In the genomic region with DNA sequence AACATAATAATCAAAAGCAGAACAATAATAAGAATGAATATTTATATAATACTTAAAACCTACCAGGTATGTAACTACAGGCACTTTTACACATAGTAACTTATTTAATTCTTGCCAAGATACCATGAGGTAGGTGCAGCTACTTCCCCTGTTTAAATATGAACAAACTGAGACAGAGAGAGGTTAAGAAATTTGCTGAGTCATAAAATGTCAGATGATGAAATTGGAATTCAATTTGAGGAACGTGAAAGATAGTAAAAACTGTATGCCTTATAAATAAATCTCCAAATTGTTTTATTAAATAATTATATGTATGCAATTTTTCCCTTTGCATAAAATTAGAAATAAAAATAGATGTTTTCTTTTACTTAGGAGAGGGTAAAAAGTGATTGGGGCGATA, we compare ENCODE assay signal across 16 cellular contexts.
"Had no signal": no experiment of that assay in that cellular context is flagged by ENCODE, and none has a peak within 500 bp of the region (broad histone marks: within the 10 kb centered on the region; RNA-seq: fewer than 3 reads in every experiment).

No MANE protein-coding gene starts in this region.

- H3K27me3 ChIP-seq: stomach, uterus had no signal

- DNase-seq: activated CD4-positive, alpha-beta T cell treated with anti-CD3 and anti-CD28 coated beads for 36 hours; activated CD8-positive, alpha-beta memory T cell treated with anti-CD3 and anti-CD28 coated beads, Interleukin-2, amount 50 U/mL, for 4 hours; activated CD8-positive, alpha-beta T cell treated with anti-CD3 and anti-CD28 coated beads for 36 hours; activated naive CD4-positive, alpha-beta T cell treated with Interleukin-2 at 50 U/mL for 16 hours; effector memory CD4-positive, alpha-beta T cell; left colon; naive B cell; stimulated activated CD4-positive, alpha-beta T cell treated with anti-CD3 and anti-CD28 coated beads, Interleukin-4, amount 100 ng/mL, for 4 hours; stomach; T-helper 9 cell; uterus; WERI-Rb-1 had no signal

- H3K9me3 ChIP-seq: uterus had no signal

- H2AFZ ChIP-seq: parathyroid adenoma had no signal

- H3K4me3 ChIP-seq: skin epidermis, stomach, uterus had no signal

- H3K36me3 ChIP-seq: stomach, uterus, WERI-Rb-1 had no signal

- ATAC-seq: activated CD4-positive, alpha-beta T cell treated with anti-CD3 and anti-CD28 coated beads for 36 hours; activated CD8-positive, alpha-beta T cell treated with anti-CD3 and anti-CD28 coated beads for 36 hours; left colon had no signal

- H3K27ac Mint-ChIP-seq: activated CD4-positive, alpha-beta T cell treated with anti-CD3 and anti-CD28 coated beads for 36 hours; activated CD8-positive, alpha-beta T cell treated with anti-CD3 and anti-CD28 coated beads for 36 hours; naive B cell had no signal

- H3K27ac ChIP-seq: epithelial cell of prostate, parathyroid adenoma, skin epidermis, stomach, uterus, WERI-Rb-1 had no signal

- H3K4me1 Mint-ChIP-seq: activated CD4-positive, alpha-beta T cell treated with anti-CD3 and anti-CD28 coated beads for 36 hours; central memory CD8-positive, alpha-beta T cell; naive B cell had no signal

- H3K27me3 Mint-ChIP-seq: activated CD4-positive, alpha-beta T cell treated with anti-CD3 and anti-CD28 coated beads for 36 hours; activated CD8-positive, alpha-beta T cell treated with anti-CD3 and anti-CD28 coated beads for 36 hours; central memory CD8-positive, alpha-beta T cell; naive B cell had no signal

- H3K4me1 ChIP-seq: parathyroid adenoma, stomach, uterus had no signal

- H3K9ac ChIP-seq: parathyroid adenoma had no signal

- H3K36me3 Mint-ChIP-seq: naive B cell had no signal

- H3K4me3 Mint-ChIP-seq: activated CD4-positive, alpha-beta T cell treated with anti-CD3 and anti-CD28 coated beads for 36 hours; activated CD8-positive, alpha-beta T cell treated with anti-CD3 and anti-CD28 coated beads for 36 hours; central memory CD8-positive, alpha-beta T cell; naive B cell had no signal

- H3K79me2 ChIP-seq: parathyroid adenoma had no signal
